Comparison of ENCODE assay signal across 1 cellular context in genomic region chr6:110180228-110181008, GRCh38.
TF ChIP-seq lines count a peak whose summit lies in the region.

TSS of gene CDC40 (plus strand) at chr6:110180427. CDS start at chr6:110180445, 18 bp downstream.

TF ChIP-seq in H1, 55 proteins besides CTCF, POLR2A, EP300 and RAD21 (continued from another document):
- TF ChIP-seq SIN3A (conservative IDR thresholded peaks at IDR 0.05 in 1 of 2, IDR thresholded peaks at IDR 0.05 in 1 of 2; ENCODE audit: low read depth in 1 of 2, low read length in 2 of 2): peak; percentile 7 to 25; a peak in 2 of 4 replicates
- TF ChIP-seq FOSL1 (IDR thresholded peaks at IDR 0.05; ENCODE audit: insufficient read depth, low read depth, low read length): no peak
- no peak for TF ChIP-seq E2F6 (IDR thresholded peaks at IDR 0.05)
- peak; percentile 42; the same call in 1 of the 2 replicates for TF ChIP-seq TBP (IDR thresholded peaks at IDR 0.05; ENCODE audit: low read depth, low read length)
- peak; percentile 34 for TF ChIP-seq SAP30 (IDR thresholded peaks at IDR 0.05; ENCODE audit: insufficient read depth, insufficient replicate concordance, low read length)
- TF ChIP-seq SIX5 (IDR thresholded peaks at IDR 0.05; ENCODE audit: low read depth, low read length): no peak
- TF ChIP-seq TCF12 (IDR thresholded peaks at IDR 0.05; ENCODE audit: low read depth, low read length): no peak
- TF ChIP-seq EZH2 (IDR thresholded peaks at IDR 0.05; ENCODE audit: low read depth, low read length, severe bottlenecking): no peak
- TF ChIP-seq BACH1 (IDR thresholded peaks at IDR 0.05; ENCODE audit: low read length): no peak
- no peak for TF ChIP-seq ASH2L (IDR thresholded peaks at IDR 0.05; ENCODE audit: low read length)
- TF ChIP-seq BRCA1 (IDR thresholded peaks at IDR 0.05; ENCODE audit: low read depth, low read length): no peak
- TF ChIP-seq KDM4A (IDR thresholded peaks at IDR 0.05; ENCODE audit: low read depth, low read length, severe bottlenecking): no peak
- no peak for TF ChIP-seq GABPA (IDR thresholded peaks at IDR 0.05; ENCODE audit: borderline replicate concordance, insufficient read depth, low read length)
- TF ChIP-seq PHF8 (conservative IDR thresholded peaks at IDR 0.05; ENCODE audit: low read depth, low read length): peak; percentile 64
- TF ChIP-seq KDM5A (IDR thresholded peaks at IDR 0.05; ENCODE audit: low read length): 0 out of 2 replicates have a peak, but pooled peaks have one; percentile 22
- TF ChIP-seq RNF2 (IDR thresholded peaks at IDR 0.05; ENCODE audit: borderline replicate concordance, low read depth, low read length, missing control alignments, poor library complexity, severe bottlenecking): no peak
- TF ChIP-seq TAF1 (IDR thresholded peaks at IDR 0.05; ENCODE audit: low read depth, low read length): peak; percentile 45; the same call in 1 of the 2 replicates
- TF ChIP-seq RBBP5 (IDR thresholded peaks at IDR 0.05; ENCODE audit: borderline replicate concordance, low read depth, low read length): 0 out of 2 replicates have a peak, but pooled peaks have one; percentile 57
- no peak for TF ChIP-seq SP4 (IDR thresholded peaks at IDR 0.05; ENCODE audit: low read length)
- no peak for TF ChIP-seq ATF3 (IDR thresholded peaks at IDR 0.05; ENCODE audit: insufficient read depth, low read depth, low read length)
- no peak for TF ChIP-seq JUND (IDR thresholded peaks at IDR 0.05; ENCODE audit: low read length)
- TF ChIP-seq NANOG (IDR thresholded peaks at IDR 0.05; ENCODE audit: insufficient read depth, low read depth, low read length, poor library complexity, severe bottlenecking): no peak
